Comparison of ENCODE assay signal across 7 cellular contexts in the genomic region with DNA sequence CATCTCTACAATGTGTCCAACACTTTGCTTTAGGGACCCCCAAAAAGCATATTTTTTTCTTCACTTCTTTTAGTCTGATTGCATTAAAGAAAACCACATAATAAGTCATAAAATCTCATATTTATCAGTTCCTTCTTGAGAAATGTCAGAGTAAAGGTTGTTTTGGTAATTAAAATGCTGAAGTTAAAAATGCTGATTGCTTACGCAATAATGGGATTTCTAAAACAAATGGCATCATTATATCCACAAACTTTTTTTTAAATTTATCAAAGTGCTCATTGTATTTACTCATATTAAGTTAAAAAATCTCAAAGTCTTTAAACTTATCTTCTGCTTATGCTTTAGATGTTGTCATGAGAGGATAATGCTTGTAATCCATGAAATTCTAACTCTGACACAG.
"Had no signal": no experiment of that assay in that cellular context is flagged by ENCODE, and none has a peak within 500 bp of the region (broad histone marks: within the 10 kb centered on the region; RNA-seq: fewer than 3 reads in every experiment).

No MANE protein-coding gene starts in this region.

- DNase-seq: GOT3, HFFc6, KBM-7 had no signal

- H3K36me3 ChIP-seq: HAP-1 had no signal

- ATAC-seq: HCT116 had no signal

- H3K9me3 ChIP-seq: HAP-1 had no signal

- FAIRE-seq: HTR-8/SVneo had no signal

- H3K4me3 ChIP-seq: HAP-1 had no signal

- H3K27ac ChIP-seq: KMS-11 had no signal

- H3K9ac ChIP-seq: KMS-11 had no signal

- H3K4me1 ChIP-seq: HAP-1 had no signal

- H3K4me2 ChIP-seq: KMS-11 had no signal
